21 cellular contexts compared by ENCODE assay signal in the genomic region with DNA sequence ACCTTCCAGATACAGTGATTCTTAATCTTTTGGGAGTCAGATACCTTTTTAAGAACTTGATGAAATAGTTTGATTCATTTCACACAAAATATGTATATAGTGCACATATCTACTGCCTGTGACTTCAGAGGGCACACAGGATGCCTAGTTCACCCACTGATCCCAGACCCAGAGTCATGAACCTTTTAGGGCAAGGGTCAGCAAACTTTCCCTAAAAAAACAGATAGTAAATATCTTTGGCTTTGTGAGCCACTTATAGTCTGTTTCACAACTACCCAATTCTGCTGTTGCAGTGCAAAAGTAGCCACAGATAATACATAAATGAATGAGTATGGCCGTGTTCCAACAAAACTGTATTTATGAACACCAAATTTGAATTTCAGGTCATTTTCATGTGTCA.
DNase-seq lines count a peak whose midpoint lies in the region; ATAC-seq and TF ChIP-seq lines count a peak whose summit lies in the region.
"Had no signal": no experiment of that assay in that cellular context is flagged by ENCODE, and none has a peak within 500 bp of the region (broad histone marks: within the 10 kb centered on the region; RNA-seq: fewer than 3 reads in every experiment).

No MANE protein-coding gene starts in this region.

- no peaks in the 10 kb centered on the region for H3K9me3 Mint-ChIP-seq in activated CD8-positive, alpha-beta T cell treated with anti-CD3 and anti-CD28 coated beads for 36 hours
- H3K9me3 Mint-ChIP-seq: stimulated activated naive B cell treated with anti-CD40 and anti-IgM and Interleukin-4, amounts not matched to agents 10 μg/mL and 1 μg/mL and 100 μg/mL, for 72 hours had no signal

- WGBS in right lobe of liver (ENCODE audit: insufficient coverage, low coverage, low lambda C conversion rate, missing lambda C conversion rate): 27% methylated on average over 1 of the region's 1 CpG
- 86 to 93% (median 89%) methylated on average over 1 of the region's 1 CpG for WGBS in spleen, 5 donors

- peak overlapping the region; percentile 51 for H3K27ac Mint-ChIP-seq in activated CD8-positive, alpha-beta T cell treated with anti-CD3 and anti-CD28 coated beads for 36 hours

- intact Hi-C loops in left ventricle myocardium inferior (cut with micrococcal nuclease): no loop called here
- intact Hi-C loops in Right ventricle myocardium superior (cut with DNase I): no loop called here
- intact Hi-C loops in activated CD8-positive, alpha-beta T cell treated with anti-CD3 and anti-CD28 coated beads for 36 hours (cut with micrococcal nuclease): loop anchor here (5.0 kb wide), 1 partner anchor 68 kb away; no protein-coding TSS in a partner anchor
- intact Hi-C loops in right lobe of liver (cut with DNase I): no loop called here
- intact Hi-C loops in spleen (cut with DNase I; ENCODE audit: low total_unique reads): loop anchor here (10.0 kb wide), 1 partner anchor 189 kb away; no protein-coding TSS in a partner anchor
- intact Hi-C loops in tibial artery (cut with DNase I; ENCODE audit: low total_unique reads): loop anchor here (10.0 kb wide), 1 partner anchor 171 kb away; no protein-coding TSS in a partner anchor

- DNase-seq in left ventricle myocardium inferior: no peak
- DNase-seq in Right ventricle myocardium superior: no peak
- no peak for DNase-seq in activated CD8-positive, alpha-beta T cell treated with anti-CD3 and anti-CD28 coated beads for 36 hours
- DNase-seq in right lobe of liver: peak in 1 of 3 donors; percentile 64
- no peak for DNase-seq in spleen
- DNase-seq in tibial artery: no peak
- no peak for DNase-seq in medulla oblongata (ENCODE audit: extremely low spot score)
- DNase-seq: activated naive CD4-positive, alpha-beta T cell; glutamatergic neuron; NCI-H1048; NCI-H187; NCI-H2171 treated with DMSO at 0.1 percent for 48 hours; NCI-H524 treated with DMSO at 0.1 percent for 48 hours; SJCRH30; stimulated activated CD4-positive, alpha-beta T cell treated with anti-CD3 and anti-CD28 coated beads, Interleukin-4, amount 100 ng/mL, for 1 hour; T-helper 1 cell had no signal

- H3K9me3 ChIP-seq in left ventricle myocardium inferior (replicated peaks) (no peaks in the 10 kb centered on the region), right lobe of liver (no peaks in the 10 kb centered on the region), spleen (no peaks in the 10 kb centered on the region), tibial artery (no peaks in the 10 kb centered on the region)
- H3K9me3 ChIP-seq: BLaER1 treated with 17β-estradiol and CSF1 and Interleukin-3, amounts not matched to agents 10 nM and 100 nM; SJCRH30 had no signal

- H3K4me3 ChIP-seq in left ventricle myocardium inferior: no peak overlapping the region
- H3K4me3 ChIP-seq in right lobe of liver: no peak overlapping the region
- no peak overlapping the region for H3K4me3 ChIP-seq in spleen
- H3K4me3 ChIP-seq in tibial artery: no peak overlapping the region
- H3K4me3 ChIP-seq: BLaER1 treated with 17β-estradiol and CSF1 and Interleukin-3, amounts not matched to agents 10 nM and 100 nM; SJCRH30; smooth muscle cell had no signal

- peaks cover 20% of the 10 kb centered on the region for H3K4me1 ChIP-seq in left ventricle myocardium inferior
- H3K4me1 ChIP-seq in right lobe of liver: peaks cover 0 to 52% (median 11%) of the 10 kb centered on the region in 4 donors
- H3K4me1 ChIP-seq in spleen: peaks cover 2 to 91% (median 28%) of the 10 kb centered on the region in 6 donors
- peaks cover 0 to 22% (median 3%) of the 10 kb centered on the region in 4 donors for H3K4me1 ChIP-seq in tibial artery
- H3K4me1 ChIP-seq: SJCRH30 had no signal

- peaks cover 52% of the 10 kb centered on the region for H3K36me3 Mint-ChIP-seq in activated CD8-positive, alpha-beta T cell treated with anti-CD3 and anti-CD28 coated beads for 36 hours (ENCODE audit: low read depth)

- POLR2A ChIA-PET in activated CD8-positive, alpha-beta T cell treated with anti-CD3 and anti-CD28 coated beads for 36 hours (lab: Charles Lee): interaction anchor here (0.7 kb wide), 1 partner anchor 52 kb away, joined by 3 read pairs; no protein-coding TSS in a partner anchor

- TF ChIP-seq POLR2A in right lobe of liver (IDR thresholded peaks at IDR 0.05) (no peak), spleen (IDR thresholded peaks at IDR 0.05) (no peak)

- no peak overlapping the region for H3K4me3 Mint-ChIP-seq in activated CD8-positive, alpha-beta T cell treated with anti-CD3 and anti-CD28 coated beads for 36 hours
- H3K4me3 Mint-ChIP-seq: stimulated activated naive B cell treated with anti-CD40 and anti-IgM and Interleukin-4, amounts not matched to agents 10 μg/mL and 1 μg/mL and 100 μg/mL, for 72 hours had no signal

- CTCF ChIA-PET in activated CD8-positive, alpha-beta T cell treated with anti-CD3 and anti-CD28 coated beads for 36 hours (lab: Charles Lee): interaction anchor here (0.9 to 4.3 kb wide), 2 partner anchors 18 to 72 kb away, joined by 3 to 28 read pairs; no protein-coding TSS in a partner anchor

- peaks cover 74% of the 10 kb centered on the region for H3K4me1 Mint-ChIP-seq in activated CD8-positive, alpha-beta T cell treated with anti-CD3 and anti-CD28 coated beads for 36 hours (ENCODE audit: low read depth)

- TF ChIP-seq CTCF in left ventricle myocardium inferior (IDR thresholded peaks at IDR 0.05; ENCODE audit: borderline replicate concordance) (no peak), right lobe of liver (IDR thresholded peaks at IDR 0.05) (no peak), spleen (IDR thresholded peaks at IDR 0.05 in 8 of 11, conservative IDR thresholded peaks at IDR 0.05 in 3 of 11) (no peak), tibial artery (IDR thresholded peaks at IDR 0.05) (no peak)
- TF ChIP-seq CTCF in activated CD8-positive, alpha-beta T cell treated with anti-CD3 and anti-CD28 coated beads for 36 hours (IDR thresholded peaks at IDR 0.05): no peak

- no peaks in the 10 kb centered on the region for H3K27me3 Mint-ChIP-seq in activated CD8-positive, alpha-beta T cell treated with anti-CD3 and anti-CD28 coated beads for 36 hours
- H3K27me3 Mint-ChIP-seq: stimulated activated naive B cell treated with anti-CD40 and anti-IgM and Interleukin-4, amounts not matched to agents 10 μg/mL and 1 μg/mL and 100 μg/mL, for 72 hours had no signal

- H3K27ac ChIP-seq in left ventricle myocardium inferior (replicated peaks) (peak overlapping the region; percentile 56), right lobe of liver (peak overlapping the region in 2 of 3 donors; percentile 53 to 98), spleen (peak overlapping the region in 6 of 8 donors; percentile 19 to 77 (median 61)), tibial artery (no peak overlapping the region)
- H3K27ac ChIP-seq: BLaER1 treated with 17β-estradiol and CSF1 and Interleukin-3, amounts not matched to agents 10 nM and 100 nM; SJCRH30 had no signal

- H3K27me3 ChIP-seq in left ventricle myocardium inferior (ENCODE audit: low read depth) (no peaks in the 10 kb centered on the region), right lobe of liver (no peaks in the 10 kb centered on the region), spleen (replicated peaks in 1 of 7) (no peaks in the 10 kb centered on the region), tibial artery (no peaks in the 10 kb centered on the region)
- H3K27me3 ChIP-seq: BLaER1 treated with 17β-estradiol and CSF1 and Interleukin-3, amounts not matched to agents 10 nM and 100 nM; SJCRH30 had no signal

- ATAC-seq in Right ventricle myocardium superior (ENCODE audit: poor library complexity) (no peak), right lobe of liver (peak; percentile 34 to 74 (median 68)), HG03135 (IDR thresholded peaks at IDR 0.05; ENCODE audit: unreplicated experiment) (no peak)
- ATAC-seq in activated CD8-positive, alpha-beta T cell treated with anti-CD3 and anti-CD28 coated beads for 36 hours: no peak
- ATAC-seq: HCT116 had no signal

- H3K36me3 ChIP-seq in left ventricle myocardium inferior (no peaks in the 10 kb centered on the region), right lobe of liver (no peaks in the 10 kb centered on the region), spleen (peaks cover 0 to 63% (median 7%) of the 10 kb centered on the region in 6 donors), tibial artery (no peaks in the 10 kb centered on the region)
- H3K36me3 ChIP-seq: SJCRH30 had no signal

Comparison
In these comparisons a context has a peak if more than half of its experiments do, and no peak if none do; other contexts are left out.
1. H3K27ac ChIP-seq: peak in left ventricle myocardium inferior (single experiment), right lobe of liver (2 of 3) and spleen (6 of 8); none in tibial artery (0 of 2).
2. ATAC-seq: peak in right lobe of liver (4 of 4); none in Right ventricle myocardium superior (single experiment), activated CD8-positive, alpha-beta T cell treated with anti-CD3 and anti-CD28 coated beads for 36 hours (single experiment) and HG03135 (single experiment).
3. intact Hi-C loops: an anchor here in activated CD8-positive, alpha-beta T cell treated with anti-CD3 and anti-CD28 coated beads for 36 hours (5.0 kb wide), spleen (10.0 kb wide) and tibial artery (10.0 kb wide); none called in left ventricle myocardium inferior, Right ventricle myocardium superior and right lobe of liver.